In genomic region chr7:75740846-75741497, GRCh38 we compare ENCODE assay signal across 1 cellular context.
TF ChIP-seq lines count a peak whose summit lies in the region.

No MANE protein-coding gene starts in this region.

TF ChIP-seq in H1, 55 proteins besides CTCF, POLR2A, EP300 and RAD21:
- no peak for TF ChIP-seq PHF8 (conservative IDR thresholded peaks at IDR 0.05; ENCODE audit: low read depth, low read length)
- TF ChIP-seq YY1 (IDR thresholded peaks at IDR 0.05; ENCODE audit: low read depth, low read length): 0 out of 2 replicates have a peak, but pooled peaks have one; percentile 40
